ENCODE assay signal across 23 cellular contexts in genomic region chr10:97795886-97796285, GRCh38. TPM values are rescaled to one million over a fixed set of nuclear protein-coding genes. Genes with fewer than 3 reads are reported as not detected.
DNase-seq lines count a peak whose midpoint lies in the region; ATAC-seq, FAIRE-seq and TF ChIP-seq lines count a peak whose summit lies in the region.
"Had no signal": no experiment of that assay in that cellular context is flagged by ENCODE, and none has a peak within 500 bp of the region (broad histone marks: within the 10 kb centered on the region; RNA-seq: fewer than 3 reads in every experiment).

No MANE protein-coding gene starts in this region.

- no peak overlapping the region for H3K9ac ChIP-seq in kidney (ENCODE audit: low read length in 2 of 2)

- no peaks in the 10 kb centered on the region for H3K4me1 ChIP-seq in kidney (ENCODE audit: control insufficient read depth in 1 of 2, insufficient read depth in 1 of 2, low read depth in 1 of 2, low read length in 2 of 2)

- DNase-seq in NCI-H82 (lab: John Stamatoyannopoulos, UW) (peak; percentile 4), NCI-H82 treated with DMSO at 0.1 percent for 48 hours (lab: John Stamatoyannopoulos, UW; ENCODE audit: unreplicated experiment) (no peak), COLO668 (lab: John Stamatoyannopoulos, UW; ENCODE audit: unreplicated experiment) (peak; percentile 2), kidney (peak; percentile 10), H54 (ENCODE audit: insufficient read length, low spot score) (no peak), OCI-M1 (lab: John Stamatoyannopoulos, UW) (no peak)
- no peak for DNase-seq in activated CD4-positive, alpha-beta memory T cell treated with anti-CD3 and anti-CD28 coated beads for 36 hours
- DNase-seq: cerebellar nuclear complex; DMS79 treated with DMSO at 0.1 percent for 48 hours; foreskin fibroblast; left ventricle myocardium superior; NCI-H1105; NCI-H2107; NCI-H524; Right ventricle myocardium superior; stimulated activated CD8-positive, alpha-beta memory T cell treated with anti-CD3 and anti-CD28 coated beads, Interleukin-4, amount 100 ng/mL, for 48 hours; SW 1271; trophoblast cell had no signal

- no peak for TF ChIP-seq CTCF in kidney (IDR thresholded peaks at IDR 0.05; ENCODE audit: borderline replicate concordance, extremely low read depth, insufficient read depth)

- H3K36me3 Mint-ChIP-seq in activated CD4-positive, alpha-beta memory T cell treated with anti-CD3 and anti-CD28 coated beads for 36 hours, result peaks cover 3% of the 10 kb centered on the region
- H3K36me3 Mint-ChIP-seq: mesothelial cell of epicardium had no signal

- CTCF ChIA-PET in activated CD4-positive, alpha-beta memory T cell treated with anti-CD3 and anti-CD28 coated beads for 36 hours (lab: Charles Lee), result interaction anchor here (8.5 kb wide), 1 partner anchor 75 kb away, joined by 246 read pairs; no protein-coding TSS in a partner anchor

- H3K4me3 ChIP-seq in kidney (ENCODE audit: low read length in 2 of 2), result no peak overlapping the region

- H3K4me1 Mint-ChIP-seq in activated CD4-positive, alpha-beta memory T cell treated with anti-CD3 and anti-CD28 coated beads for 36 hours (ENCODE audit: low read depth), result peaks cover 22% of the 10 kb centered on the region
- H3K4me1 Mint-ChIP-seq: mesothelial cell of epicardium had no signal

- peak overlapping the region; percentile 86 for H3K27ac Mint-ChIP-seq in activated CD4-positive, alpha-beta memory T cell treated with anti-CD3 and anti-CD28 coated beads for 36 hours
- H3K27ac Mint-ChIP-seq: mesothelial cell of epicardium had no signal

- TF ChIP-seq POLR2A in H54 (IDR thresholded peaks at IDR 0.05; ENCODE audit: low read depth, low read length), result no peak

- POLR2A ChIA-PET in activated CD4-positive, alpha-beta memory T cell treated with anti-CD3 and anti-CD28 coated beads for 36 hours (lab: Charles Lee), result no interaction called here

- ATAC-seq in HG03342 (IDR thresholded peaks at IDR 0.05; ENCODE audit: unreplicated experiment), result no peak
- ATAC-seq: left ventricle myocardium superior had no signal

- FAIRE-seq in kidney (lab: Jason Lieb, UNC) (no peak), H54 (lab: Jason Lieb, UNC) (no peak)
- FAIRE-seq: A204.1, astrocyte, TTC549 had no signal

- intact Hi-C loops in activated CD4-positive, alpha-beta memory T cell treated with anti-CD3 and anti-CD28 coated beads for 36 hours (cut with micrococcal nuclease), result loop anchor here (1.0 to 10.0 kb wide), 3 partner anchors 56 to 229 kb away; partner anchors contain the start of gene ZFYVE27
- intact Hi-C loops in kidney (cut with DNase I), result no loop called here

- H3K27ac ChIP-seq in kidney (ENCODE audit: low read depth in 2 of 2, low read length in 2 of 2), result no peak overlapping the region

- no peaks in the 10 kb centered on the region for H3K27me3 Mint-ChIP-seq in activated CD4-positive, alpha-beta memory T cell treated with anti-CD3 and anti-CD28 coated beads for 36 hours

- no peaks in the 10 kb centered on the region for H3K36me3 ChIP-seq in kidney (ENCODE audit: control insufficient read depth in 1 of 2, insufficient read depth in 2 of 2, low read length in 2 of 2)

- no peaks in the 10 kb centered on the region for H3K9me3 ChIP-seq in kidney (ENCODE audit: control insufficient read depth in 1 of 2, low read length in 2 of 2)

- H3K4me3 Mint-ChIP-seq in activated CD4-positive, alpha-beta memory T cell treated with anti-CD3 and anti-CD28 coated beads for 36 hours, result no peak overlapping the region
- H3K4me3 Mint-ChIP-seq: mesothelial cell of epicardium had no signal

- peaks cover 14% of the 10 kb centered on the region for H3K9me3 Mint-ChIP-seq in activated CD4-positive, alpha-beta memory T cell treated with anti-CD3 and anti-CD28 coated beads for 36 hours

RNA-seq across cellular contexts. Expression of gene SFRP5, which starts 24.1 kb away (rescaled TPM):
- total RNA-seq in activated CD4-positive, alpha-beta memory T cell treated with anti-CD3 and anti-CD28 coated beads for 36 hours, result not detected
- total RNA-seq in kidney, result 0.31 TPM
- 0.22 TPM for polyA plus RNA-seq in kidney (ENCODE audit: insufficient read depth, low read depth, low replicate concordance)

RNA-seq across cellular contexts. Expression of gene GOLGA7B, which starts 53.8 kb away (rescaled TPM):
- under 1 TPM; 0.86 to 0.87 TPM for total RNA-seq in activated CD4-positive, alpha-beta memory T cell treated with anti-CD3 and anti-CD28 coated beads for 36 hours
- total RNA-seq in kidney, result 0.50 TPM
- polyA plus RNA-seq in kidney (ENCODE audit: insufficient read depth, low read depth, low replicate concordance), result not detected
- total RNA-seq: left ventricle myocardium superior had no signal

RNA-seq across cellular contexts. Expression of gene ZFYVE27, which starts 59.0 kb away (rescaled TPM):
- total RNA-seq in activated CD4-positive, alpha-beta memory T cell treated with anti-CD3 and anti-CD28 coated beads for 36 hours, result 10 to 100 TPM; 20.9 to 22.8 TPM
- total RNA-seq in kidney, result 34.4 TPM
- polyA plus RNA-seq in kidney (ENCODE audit: insufficient read depth, low read depth, low replicate concordance), result 23.3 TPM

Comparison
In these comparisons a context has a peak if more than half of its experiments do, and no peak if none do; other contexts are left out.
1. DNase-seq: peak in NCI-H82 (single experiment), COLO668 (single experiment) and kidney (single experiment); none in NCI-H82 treated with DMSO at 0.1 percent for 48 hours (single experiment), activated CD4-positive, alpha-beta memory T cell treated with anti-CD3 and anti-CD28 coated beads for 36 hours (single experiment), H54 (single experiment) and OCI-M1 (single experiment).